1 cellular context compared by ENCODE assay signal in genomic region chr16:9594047-9594446, GRCh38.
TF ChIP-seq lines count a peak whose summit lies in the region.

No MANE protein-coding gene starts in this region.

TF ChIP-seq in HepG2, 621 proteins besides CTCF, POLR2A, EP300 and RAD21:
- TF ChIP-seq ARID5B (CRISPR knock-in tag; IDR thresholded peaks at IDR 0.05): no peak
- TF ChIP-seq XBP1 (CRISPR knock-in tag; IDR thresholded peaks at IDR 0.05): no peak
- no peak for TF ChIP-seq NKX3-1 (CRISPR knock-in tag; IDR thresholded peaks at IDR 0.05)
- TF ChIP-seq HMG20A (CRISPR knock-in tag; IDR thresholded peaks at IDR 0.05; ENCODE audit: borderline replicate concordance): no peak
- TF ChIP-seq GMEB1 (CRISPR knock-in tag; IDR thresholded peaks at IDR 0.05; ENCODE audit: borderline replicate concordance): no peak
- no peak for TF ChIP-seq RFX5 (IDR thresholded peaks at IDR 0.05; ENCODE audit: low read depth, low read length)
- TF ChIP-seq MEF2D (CRISPR knock-in tag; IDR thresholded peaks at IDR 0.05): no peak
- TF ChIP-seq KLF6 (CRISPR knock-in tag; IDR thresholded peaks at IDR 0.05): no peak
- peak; percentile 10 for TF ChIP-seq ZFP36 (IDR thresholded peaks at IDR 0.05; ENCODE audit: borderline replicate concordance, low read depth, low read length, partially characterized antibody)
- TF ChIP-seq ZNF550 (CRISPR knock-in tag; IDR thresholded peaks at IDR 0.05; ENCODE audit: borderline replicate concordance): no peak
- no peak for TF ChIP-seq CENPX (CRISPR knock-in tag; IDR thresholded peaks at IDR 0.05)
- no peak for TF ChIP-seq NCOR1 (IDR thresholded peaks at IDR 0.05; ENCODE audit: borderline replicate concordance, low read length)
- TF ChIP-seq ZNF768 (CRISPR knock-in tag; IDR thresholded peaks at IDR 0.05): peak; percentile 28; the same call in 1 of the 2 replicates
- TF ChIP-seq IKZF4 (CRISPR knock-in tag; IDR thresholded peaks at IDR 0.05; ENCODE audit: borderline replicate concordance, low read depth, not compliant biosample characterization): no peak
- TF ChIP-seq BATF2 (CRISPR knock-in tag; IDR thresholded peaks at IDR 0.05): no peak
